ENCODE assay signal across 23 cellular contexts in the genomic region with DNA sequence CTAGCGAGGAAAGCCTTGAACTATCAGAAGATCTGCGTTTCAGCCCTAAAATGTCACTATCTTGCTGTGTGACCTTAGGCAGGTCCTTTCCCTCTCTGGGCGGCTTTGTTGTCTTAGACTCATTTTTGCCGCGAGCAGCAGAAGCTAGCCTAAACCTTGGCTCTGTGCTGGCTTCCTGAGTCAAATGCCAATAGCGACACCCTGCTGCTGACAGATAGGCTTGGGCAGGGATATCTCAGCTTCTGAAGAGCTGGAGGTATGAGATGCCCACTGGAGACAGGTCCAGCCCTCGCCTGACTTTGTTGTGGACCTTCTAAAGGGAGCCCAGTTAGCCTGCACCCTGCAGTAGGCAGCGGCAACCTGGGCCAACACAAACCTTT. TPM values are rescaled to one million over a fixed set of nuclear protein-coding genes. Genes with fewer than 3 reads are reported as not detected.
A peak's percentile ranks its signal among the peaks of the same experiment; 100 is the strongest.
DNase-seq lines count a peak whose midpoint lies in the region; ATAC-seq, FAIRE-seq and TF ChIP-seq lines count a peak whose summit lies in the region.
"Had no signal": no experiment of that assay in that cellular context is flagged by ENCODE, and none has a peak within 500 bp of the region (broad histone marks: within the 10 kb centered on the region; RNA-seq: fewer than 3 reads in every experiment).

No MANE protein-coding gene starts in this region.

- no peaks in the 10 kb centered on the region for H3K79me2 ChIP-seq in K562 (ENCODE audit: control insufficient read depth, insufficient read depth, low read length)
- no peaks in the 10 kb centered on the region for H3K79me2 ChIP-seq in HepG2 (ENCODE audit: insufficient read depth, low read length)

- CTCF ChIA-PET in A549 (lab: Yijun Ruan, JAX) (no interaction called here), K562 (lab: Yijun Ruan, JAX; ENCODE audit: low intra/inter-chr PET ratio) (no interaction called here), HepG2 (lab: Yijun Ruan, JAX; ENCODE audit: low intra/inter-chr PET ratio, low total read pairs) (no interaction called here)

- POLR2A ChIA-PET in A549 (lab: Yijun Ruan, JAX), result no interaction called here
- POLR2A ChIA-PET in K562 (lab: Yijun Ruan, JAX), result no interaction called here
- POLR2A ChIA-PET in HepG2 (lab: Yijun Ruan, JAX), result no interaction called here

- TF ChIP-seq POLR2A in A549 (IDR thresholded peaks at IDR 0.05; ENCODE audit: low read length) (no peak), K562 (conservative IDR thresholded peaks at IDR 0.05) (no peak), HepG2 (IDR thresholded peaks at IDR 0.05; ENCODE audit: insufficient read depth in 1 of 2, low read depth in 2 of 2, low read length in 2 of 2) (no peak), sigmoid colon (IDR thresholded peaks at IDR 0.05) (no peak)

- H3K4me2 ChIP-seq in A549, result no peak overlapping the region
- H3K4me2 ChIP-seq in K562 (ENCODE audit: insufficient read depth, low read length), result no peak overlapping the region
- H3K4me2 ChIP-seq in HepG2 (ENCODE audit: low read depth, low read length), result no peak overlapping the region

- H3K9me3 ChIP-seq in A549 (no peaks in the 10 kb centered on the region), K562 (replicated peaks; ENCODE audit: control insufficient read depth, insufficient read depth, low read depth, low read length) (no peaks in the 10 kb centered on the region), HepG2 (ENCODE audit: low read length) (no peaks in the 10 kb centered on the region), sigmoid colon (no peaks in the 10 kb centered on the region)
- H3K9me3 ChIP-seq: colonic mucosa, MG63 had no signal

- WGBS in A549 (ENCODE audit: missing lambda C conversion rate), result 63% methylated on average over 7 of the region's 8 CpGs
- WGBS in K562 (ENCODE audit: insufficient coverage, low coverage, missing lambda C conversion rate), result 14% methylated on average over 8 of the region's 8 CpGs
- WGBS in HepG2 (ENCODE audit: low lambda C conversion rate), result 0% methylated on average over 2 of the region's 8 CpGs
- 82 to 88% methylated on average over 8 of the region's 8 CpGs for whole genome bisulfite sequencing in sigmoid colon, 2 donors

- intact Hi-C loops in K562 (cut with micrococcal nuclease) (no loop called here), HepG2 (cut with micrococcal nuclease; ENCODE audit: unreplicated experiment) (no loop called here), sigmoid colon (cut with DNase I) (loop anchor here (2.0 to 10.0 kb wide), 4 partner anchors 32 to 310 kb away; a partner anchor contains a TSS)

- TF ChIP-seq RAD21 in A549 (conservative IDR thresholded peaks at IDR 0.05 in 1 of 2, IDR thresholded peaks at IDR 0.05 in 1 of 2), result no peak
- TF ChIP-seq RAD21 in K562 (CRISPR knock-in tag; conservative IDR thresholded peaks at IDR 0.05 in 1 of 2, IDR thresholded peaks at IDR 0.05 in 1 of 2), result no peak
- TF ChIP-seq RAD21 in HepG2 (CRISPR knock-in tag; IDR thresholded peaks at IDR 0.05), result no peak

- BruUV-seq in K562 (replicated peaks; lab: Mats Ljungman, UMichigan) (no TSS peak), HepG2 (replicated peaks; lab: Mats Ljungman, UMichigan) (no TSS peak)

- DNase-seq in A549 (ENCODE audit: low read depth in 1 of 2, low spot score in 1 of 2) (no peak), K562 (ENCODE audit: extremely low read depth in 1 of 4, low spot score in 3 of 4) (peak in 1 of 4 experiments; percentile 3), HepG2 (ENCODE audit: low spot score) (no peak), sigmoid colon (no peak), HCEC 1CT (no peak), putamen (ENCODE audit: low spot score) (no peak), SKM-1 (lab: John Stamatoyannopoulos, UW; ENCODE audit: unreplicated experiment) (no peak)
- DNase-seq: ACHN; activated CD8-positive, alpha-beta memory T cell treated with anti-CD3 and anti-CD28 coated beads, Interleukin-2, amount 10 ng/mL, durations not matched to agents 7 days and 5 days; activated effector memory CD4-positive, alpha-beta T cell treated with Interleukin-2 at 50 U/mL for 16 hours; colonic mucosa; IMR-90; NCI-H1436 treated with DMSO at 0.1 percent for 48 hours; NCI-H2171 treated with DMSO at 0.1 percent for 48 hours; NCI-H774; occipital lobe; small intestine; stimulated activated CD4-positive, alpha-beta T cell treated with anti-CD3 and anti-CD28 coated beads, Interleukin-4, amount 100 ng/mL, for 4 hours; T-helper 9 cell had no signal

- peaks cover 16% of the 10 kb centered on the region; the same call in 2 of the 3 replicates for H3K4me1 ChIP-seq in A549
- no peaks in the 10 kb centered on the region for H3K4me1 ChIP-seq in K562 (replicated peaks in 1 of 2; ENCODE audit: control insufficient read depth in 2 of 2, insufficient read depth in 2 of 2, low read length in 2 of 2)
- H3K4me1 ChIP-seq in HepG2 (ENCODE audit: insufficient read depth, low read length), result peaks cover 32% of the 10 kb centered on the region
- peaks cover 0 to 58% (median 50%) of the 10 kb centered on the region in 4 donors for H3K4me1 ChIP-seq in sigmoid colon
- H3K4me1 ChIP-seq: colonic mucosa had no signal

- TF ChIP-seq EP300 in A549 (IDR thresholded peaks at IDR 0.05) (no peak), K562 (IDR thresholded peaks at IDR 0.05; ENCODE audit: low read length) (no peak), HepG2 (IDR thresholded peaks at IDR 0.05; ENCODE audit: low read depth in 2 of 2, low read length in 2 of 2) (no peak), HepG2 (CRISPR knock-in tag; IDR thresholded peaks at IDR 0.05; ENCODE audit: borderline replicate concordance) (no peak), sigmoid colon (IDR thresholded peaks at IDR 0.05) (no peak)

- no peak overlapping the region for H3K4me3 ChIP-seq in A549
- H3K4me3 ChIP-seq in K562, result no peak overlapping the region
- no peak overlapping the region for H3K4me3 ChIP-seq in HepG2 (replicated peaks in 1 of 3; ENCODE audit: insufficient read depth in 1 of 3, low read depth in 2 of 3, low read length in 3 of 3)
- H3K4me3 ChIP-seq in sigmoid colon, result peak overlapping the region; percentile 63 to 80 (median 69)
- H3K4me3 ChIP-seq: MG63 had no signal

- H3K9ac ChIP-seq in K562 (ENCODE audit: insufficient read depth in 1 of 2, low read depth in 2 of 2, low read length in 2 of 2), result no peak overlapping the region
- no peak overlapping the region for H3K9ac ChIP-seq in HepG2 (ENCODE audit: insufficient read depth, low read depth, low read length)

- in situ Hi-C loops in K562 (cut with MboI), result no loop called here
- in situ Hi-C loops in HepG2 (cut with HindIII; ENCODE audit: extremely low pct_ligation_motif_present, low pct_unique_long_range_greater_than_20kb), result no loop called here

- H3K27me3 ChIP-seq in K562 (ENCODE audit: control insufficient read depth in 2 of 2, insufficient read depth in 2 of 2, low read length in 2 of 2), result peaks cover 0 to 23% of the 10 kb centered on the region in 2 experiments; a peak in 2 of 5 replicates
- H3K27me3 ChIP-seq in HepG2 (ENCODE audit: control insufficient read depth in 1 of 2, insufficient read depth in 2 of 2, low read length in 2 of 2), result peaks cover 0 to 18% of the 10 kb centered on the region in 2 experiments; a peak in 3 of 5 replicates
- H3K27me3 ChIP-seq in sigmoid colon, result no peaks in the 10 kb centered on the region

- no peak for FAIRE-seq in A549 (lab: Jason Lieb, UNC)
- no peak for FAIRE-seq in K562 (lab: Jason Lieb, UNC)
- FAIRE-seq in HepG2 (lab: Jason Lieb, UNC), result no peak
- FAIRE-seq: small intestine had no signal

- no peak overlapping the region for H3K27ac ChIP-seq in A549
- no peak overlapping the region for H3K27ac ChIP-seq in K562 (ENCODE audit: extremely low read depth, low read depth, low read length)
- H3K27ac ChIP-seq in HepG2 (ENCODE audit: extremely low read length, insufficient read depth, low read length), result no peak overlapping the region
- peak overlapping the region; percentile 82 to 87 (median 86) for H3K27ac ChIP-seq in sigmoid colon
- H3K27ac ChIP-seq: colonic mucosa had no signal

- TF ChIP-seq CTCF in A549 (IDR thresholded peaks at IDR 0.05), result no peak
- no peak for TF ChIP-seq CTCF in K562 (IDR thresholded peaks at IDR 0.05 in 2 of 3, conservative IDR thresholded peaks at IDR 0.05 in 1 of 3; ENCODE audit: insufficient read depth in 2 of 3, low read depth in 1 of 3, low read length in 3 of 3)
- no peak for TF ChIP-seq CTCF in HepG2 (CRISPR knock-in tag; IDR thresholded peaks at IDR 0.05)
- no peak for TF ChIP-seq CTCF in sigmoid colon (IDR thresholded peaks at IDR 0.05)

- H2AFZ ChIP-seq in K562 (ENCODE audit: low read depth, low read length), result no peak overlapping the region
- no peak overlapping the region for H2AFZ ChIP-seq in HepG2 (ENCODE audit: low read length)

- H3K36me3 ChIP-seq in K562 (ENCODE audit: control insufficient read depth, insufficient read depth, low read length), result no peaks in the 10 kb centered on the region
- H3K36me3 ChIP-seq in HepG2 (replicated peaks in 1 of 2; ENCODE audit: control insufficient read depth in 1 of 2, insufficient read depth in 2 of 2, low read length in 2 of 2), result no peaks in the 10 kb centered on the region
- peaks cover 0 to under 1% (median 0%) of the 10 kb centered on the region in 4 donors for H3K36me3 ChIP-seq in sigmoid colon
- H3K36me3 ChIP-seq: colonic mucosa, MG63 had no signal

- H3K9me1 ChIP-seq in K562 (ENCODE audit: control insufficient read depth, insufficient read depth, low read length), result no peaks in the 10 kb centered on the region

- H4K20me1 ChIP-seq in K562 (replicated peaks; ENCODE audit: control insufficient read depth, insufficient read depth, low read length) (no peaks in the 10 kb centered on the region), HepG2 (ENCODE audit: insufficient read depth, low read length) (no peaks in the 10 kb centered on the region)

- ATAC-seq in A549, result no peak
- ATAC-seq in K562, result no peak
- no peak for ATAC-seq in HepG2
- no peak for ATAC-seq in GM19455 (IDR thresholded peaks at IDR 0.05; ENCODE audit: unreplicated experiment)
- ATAC-seq: activated CD8-positive, alpha-beta memory T cell treated with anti-CD3 and anti-CD28 coated beads, Interleukin-2, amount 10 ng/mL, durations not matched to agents 7 days and 5 days; left colon had no signal

RNA-seq across cellular contexts. Expression of a gene that starts 1.3 kb away (rescaled TPM):
- polyA plus RNA-seq in A549 (2011; rRNA removed), result 0.25 and 0.52 TPM in 2 replicates
- polyA plus RNA-seq in A549 (2012; cell fraction: cytosol; rRNA removed), result 0.03 and 0.12 TPM in 2 replicates
- polyA plus RNA-seq in A549 (2012; cell fraction: nucleus; rRNA removed), result 0.04 and 0.12 TPM in 2 replicates
- polyA plus RNA-seq in A549 (2017; fragmentation: RNase III; extraction: RNeasy Plus Mini Kit Qiagen cat#74134 plus additional on column Dnase treatment), result 0.22 to 0.58 TPM (median 0.51 TPM) in 3 replicates
- polyA minus RNA-seq in A549 (2011; rRNA and poly(A)+ RNA removed), result 0.34 and 0.83 TPM in 2 replicates
- 0.05 and 0.44 TPM in 2 replicates for total RNA-seq in K562 (2011; cell fraction: chromatin; rRNA removed; ENCODE audit: low replicate concordance)
- under 0.01 TPM in 2 replicates for total RNA-seq in K562 (2011; cell fraction: nucleolus; rRNA removed)
- not detected in 2 replicates for total RNA-seq in K562 (2011; cell fraction: nucleoplasm; rRNA removed)
- 0.05 TPM in 1 of 2 replicates, not detected in the other for total RNA-seq in K562 (2014; rRNA removed)
- 0.18 TPM in 1 of 2 replicates, not detected in the other for total RNA-seq in K562 (2014; rRNA removed; fragmentation: Illumina TruSeq; extraction: Trizol)
- total RNA-seq in K562 (2015; rRNA removed; fragmentation: Illumina TruSeq; extraction: Trizol), result 0.23 TPM in 1 of 2 replicates, not detected in the other
- total RNA-seq in K562 (2021), result 0.07 and 0.09 TPM in 2 replicates
- 0.01 TPM in 2 replicates for polyA plus RNA-seq in K562 (2011; rRNA removed)
- polyA plus RNA-seq in K562 (2011; cell fraction: cytosol; rRNA removed), result not detected in 2 replicates
- 0.06 TPM in 1 of 2 replicates, not detected in the other for polyA plus RNA-seq in K562 (2011; cell fraction: nucleus; rRNA removed)
- 0.01 and 0.15 TPM in 2 replicates for polyA plus RNA-seq in K562 (2012)
- 0.09 and 0.28 TPM in 2 replicates for polyA plus RNA-seq in K562 (2014; fragmentation: Illumina TruSeq; extraction: Trizol)
- under 1 TPM in 1 of 2 experiments, not detected in 1; 0.01 TPM for polyA plus RNA-seq in K562 (2014; fragmentation: Nextera tagmentation; extraction: Ambion mirVana)
- 0.01 TPM in 1 of 2 replicates, not detected in the other for polyA plus RNA-seq in K562 (2014; rRNA removed)
- polyA minus RNA-seq in K562 (2011; rRNA and poly(A)+ RNA removed), result 0.04 TPM in 1 of 2 replicates, not detected in the other
- not detected in 2 replicates for polyA minus RNA-seq in K562 (2011; cell fraction: cytosol; rRNA and poly(A)+ RNA removed)
- 0.11 TPM in 1 of 2 replicates, not detected in the other for polyA minus RNA-seq in K562 (2011; cell fraction: nucleus; rRNA and poly(A)+ RNA removed)
- 0.09 TPM in 1 of 2 replicates, not detected in the other for total RNA-seq in HepG2 (2016; rRNA removed; fragmentation: Illumina TruSeq; extraction: Trizol)
- not detected in 2 replicates for total RNA-seq in HepG2 (2016; cell fraction: cytosol; rRNA removed; fragmentation: Illumina TruSeq; extraction: Trizol; ENCODE audit: low read depth)
- 0.10 and 0.24 TPM in 2 replicates for total RNA-seq in HepG2 (2016; cell fraction: insoluble cytoplasmic fraction; rRNA removed; fragmentation: Illumina TruSeq; extraction: Trizol)
- total RNA-seq in HepG2 (2016; cell fraction: membrane; rRNA removed; fragmentation: Illumina TruSeq; extraction: Trizol), result 0.03 TPM in 1 of 2 replicates, not detected in the other
- 0.16 and 0.19 TPM in 2 replicates for total RNA-seq in HepG2 (2016; cell fraction: nucleus; rRNA removed; fragmentation: Illumina TruSeq; extraction: Trizol)
- 0.01 and 0.04 TPM in 2 replicates for polyA plus RNA-seq in HepG2 (2011; rRNA removed)
- polyA plus RNA-seq in HepG2 (2011; cell fraction: cytosol; rRNA removed), result 0.01 and 0.05 TPM in 2 replicates
- not detected in 2 replicates for polyA plus RNA-seq in HepG2 (2011; cell fraction: nucleus; rRNA removed)
- 0.04 and 0.11 TPM in 2 replicates for polyA plus RNA-seq in HepG2 (2012)
- polyA plus RNA-seq in HepG2 (2016; cell fraction: cytosol; fragmentation: Illumina TruSeq; extraction: Trizol; ENCODE audit: low read depth), result 0.02 TPM in 1 of 2 replicates, not detected in the other
- polyA plus RNA-seq in HepG2 (2016; cell fraction: insoluble cytoplasmic fraction; fragmentation: Illumina TruSeq; extraction: Trizol; ENCODE audit: low read depth), result 0.07 TPM in 1 of 2 replicates, not detected in the other
- 0.13 TPM in 1 of 2 replicates, not detected in the other for polyA plus RNA-seq in HepG2 (2016; cell fraction: membrane; fragmentation: Illumina TruSeq; extraction: Trizol; ENCODE audit: low read depth)
- polyA plus RNA-seq in HepG2 (2016; cell fraction: nucleus; fragmentation: Illumina TruSeq; extraction: Trizol; ENCODE audit: insufficient read depth, low read depth), result 0.12 TPM in 1 of 2 replicates, not detected in the other
- polyA minus RNA-seq in HepG2 (2011; rRNA and poly(A)+ RNA removed; ENCODE audit: low replicate concordance), result 0.06 TPM in 1 of 2 replicates, not detected in the other
- not detected in 2 replicates for polyA minus RNA-seq in HepG2 (2011; cell fraction: cytosol; rRNA and poly(A)+ RNA removed)
- polyA minus RNA-seq in HepG2 (2011; cell fraction: nucleus; rRNA and poly(A)+ RNA removed), result not detected in 2 replicates
- total RNA-seq in sigmoid colon, result 10 to 100 TPM; 29.2 to 40.7 (median 37.6) TPM
- 1 to 10 TPM in 1 of 3 donors, under 1 TPM in 1, not detected in 1; 0.60 to 2.4 TPM for polyA plus RNA-seq in sigmoid colon
- total RNA-seq: activated CD8-positive, alpha-beta memory T cell treated with anti-CD3 and anti-CD28 coated beads, Interleukin-2, amount 10 ng/mL, durations not matched to agents 7 days and 5 days had no signal
- polyA plus RNA-seq: CD14-positive monocyte had no signal

Comparison
In these comparisons a context has a peak if more than half of its experiments do, and no peak if none do; other contexts are left out.
1. H3K27ac ChIP-seq: peak in sigmoid colon (4 of 4); none in A549 (0 of 2), K562 (single experiment) and HepG2 (single experiment).
2. H3K4me3 ChIP-seq: peak in sigmoid colon (4 of 4); none in A549 (single experiment), K562 (single experiment) and HepG2 (0 of 3).